Comparison of ENCODE assay signal across 10 cellular contexts in genomic region chr10:60480865-60481563, GRCh38.
DNase-seq lines count a peak whose midpoint lies in the region; ATAC-seq and TF ChIP-seq lines count a peak whose summit lies in the region.
"Had no signal": no experiment of that assay in that cellular context is flagged by ENCODE, and none has a peak within 500 bp of the region (broad histone marks: within the 10 kb centered on the region; RNA-seq: fewer than 3 reads in every experiment).

No MANE protein-coding gene starts in this region.

- peak; percentile 82 for DNase-seq in Daoy (ENCODE audit: low read depth)
- peak; percentile 44 for DNase-seq in T1000 (lab: John Stamatoyannopoulos, UW)
- DNase-seq in foreskin keratinocyte: peak; percentile 85 to 92
- DNase-seq in prostate gland (ENCODE audit: low spot score): peak; percentile 75
- DNase-seq in NCI-H2081 (lab: John Stamatoyannopoulos, UW): no peak
- no peak for DNase-seq in activated CD4-positive, alpha-beta T cell treated with anti-CD3 and anti-CD28 coated beads, Interleukin-2, amount 10 ng/mL, durations not matched to agents 7 days and 5 days
- DNase-seq in activated effector memory CD4-positive, alpha-beta T cell treated with anti-CD3 and anti-CD28 coated beads, Interleukin-2, amount 50 U/mL, for 16 hours: no peak
- DNase-seq: activated T-cell treated with anti-CD3 and anti-CD28 coated beads for 4 hours, left colon had no signal

- H3K9me3 Mint-ChIP-seq in activated CD4-positive, alpha-beta T cell treated with anti-CD3 and anti-CD28 coated beads, Interleukin-2, amount 10 ng/mL, durations not matched to agents 7 days and 5 days: no peaks in the 10 kb centered on the region

- peaks cover 11% of the 10 kb centered on the region for H3K4me1 ChIP-seq in foreskin keratinocyte
- H3K4me1 ChIP-seq in prostate gland (replicated peaks): no peaks in the 10 kb centered on the region

- H3K4me3 ChIP-seq in prostate gland: no peak overlapping the region

- ATAC-seq in foreskin keratinocyte: peak; percentile 95
- ATAC-seq in GM21381 (IDR thresholded peaks at IDR 0.05; ENCODE audit: unreplicated experiment): no peak
- ATAC-seq: left colon had no signal

- H3K36me3 ChIP-seq in prostate gland: no peaks in the 10 kb centered on the region

- H3K27me3 ChIP-seq in foreskin keratinocyte (no peaks in the 10 kb centered on the region), prostate gland (replicated peaks; ENCODE audit: insufficient read depth) (no peaks in the 10 kb centered on the region)

- 20% methylated on average over 8 of the region's 8 CpGs for WGBS in prostate gland

- H3K4me3 Mint-ChIP-seq in activated CD4-positive, alpha-beta T cell treated with anti-CD3 and anti-CD28 coated beads, Interleukin-2, amount 10 ng/mL, durations not matched to agents 7 days and 5 days: no peak overlapping the region

- H3K4me1 Mint-ChIP-seq in activated CD4-positive, alpha-beta T cell treated with anti-CD3 and anti-CD28 coated beads, Interleukin-2, amount 10 ng/mL, durations not matched to agents 7 days and 5 days: peaks cover 5% of the 10 kb centered on the region

- no peak for TF ChIP-seq POLR2A in prostate gland (IDR thresholded peaks at IDR 0.05)

- H3K9me3 ChIP-seq in prostate gland: no peaks in the 10 kb centered on the region

- peaks cover 2% of the 10 kb centered on the region for H3K36me3 Mint-ChIP-seq in activated CD4-positive, alpha-beta T cell treated with anti-CD3 and anti-CD28 coated beads, Interleukin-2, amount 10 ng/mL, durations not matched to agents 7 days and 5 days (ENCODE audit: low read depth)

- CTCF ChIA-PET in activated CD4-positive, alpha-beta T cell treated with anti-CD3 and anti-CD28 coated beads, Interleukin-2, amount 10 ng/mL, durations not matched to agents 7 days and 5 days (lab: Charles Lee): no interaction called here

- H3K27ac Mint-ChIP-seq in activated CD4-positive, alpha-beta T cell treated with anti-CD3 and anti-CD28 coated beads, Interleukin-2, amount 10 ng/mL, durations not matched to agents 7 days and 5 days: no peak overlapping the region

- TF ChIP-seq CTCF in foreskin keratinocyte (conservative IDR thresholded peaks at IDR 0.05) (no peak), prostate gland (IDR thresholded peaks at IDR 0.05) (no peak)

- no peaks in the 10 kb centered on the region for H3K27me3 Mint-ChIP-seq in activated CD4-positive, alpha-beta T cell treated with anti-CD3 and anti-CD28 coated beads, Interleukin-2, amount 10 ng/mL, durations not matched to agents 7 days and 5 days

- POLR2A ChIA-PET in activated CD4-positive, alpha-beta T cell treated with anti-CD3 and anti-CD28 coated beads, Interleukin-2, amount 10 ng/mL, durations not matched to agents 7 days and 5 days (lab: Charles Lee): no interaction called here

- intact Hi-C loops in prostate gland (cut with DNase I): no loop called here

- no peak overlapping the region for H3K27ac ChIP-seq in foreskin keratinocyte
- H3K27ac ChIP-seq in prostate gland: no peak overlapping the region

Comparison
In these comparisons a context has a peak if more than half of its experiments do, and no peak if none do; other contexts are left out.
1. DNase-seq: peak in Daoy (single experiment), T1000 (single experiment), foreskin keratinocyte (2 of 2) and prostate gland (single experiment); none in NCI-H2081 (0 of 2), activated CD4-positive, alpha-beta T cell treated with anti-CD3 and anti-CD28 coated beads, Interleukin-2, amount 10 ng/mL, durations not matched to agents 7 days and 5 days (single experiment) and activated effector memory CD4-positive, alpha-beta T cell treated with anti-CD3 and anti-CD28 coated beads, Interleukin-2, amount 50 U/mL, for 16 hours (single experiment).